ENCODE assay signal across 18 cellular contexts in genomic region chr3:58557496-58557895, GRCh38. TPM values are rescaled to one million over a fixed set of nuclear protein-coding genes. Genes with fewer than 3 reads are reported as not detected.
"Had no signal": no experiment of that assay in that cellular context is flagged by ENCODE, and none has a peak within 500 bp of the region (broad histone marks: within the 10 kb centered on the region; RNA-seq: fewer than 3 reads in every experiment).

No MANE protein-coding gene starts in this region.

- H3K27me3 ChIP-seq: body of pancreas, gastroesophageal sphincter, heart left ventricle, right atrium auricular region, suprapubic skin, transverse colon had no signal

- H3K9me3 Mint-ChIP-seq: stimulated activated naive CD8-positive, alpha-beta T cell treated with anti-CD3 and anti-CD28 coated beads, Interleukin-15, Interleukin-2, amounts not matched to agents 100 ng/mL and 50 ng/mL, for 24 hours had no signal

- H3K4me3 Mint-ChIP-seq: activated naive CD8-positive, alpha-beta T cell; stimulated activated naive CD8-positive, alpha-beta T cell treated with anti-CD3 and anti-CD28 coated beads, Interleukin-15, Interleukin-2, amounts not matched to agents 100 ng/mL and 50 ng/mL, for 24 hours had no signal

- DNase-seq: activated CD4-positive, alpha-beta T cell treated with anti-CD3 and anti-CD28 coated beads, Interleukin-2, amount 50 U/mL, for 48 hours; activated gamma-delta T cell treated with Interleukin-2 at 50 U/mL for 16 hours; body of pancreas; central memory CD4-positive, alpha-beta T cell; effector CD4-positive, alpha-beta T cell; heart left ventricle; mesendoderm; SW 1271; transverse colon had no signal

- H3K4me1 ChIP-seq: body of pancreas, heart left ventricle, prostate gland, right atrium auricular region had no signal

- H3K36me3 Mint-ChIP-seq: activated naive CD8-positive, alpha-beta T cell had no signal

- H3K27ac Mint-ChIP-seq: activated naive CD8-positive, alpha-beta T cell; stimulated activated naive CD8-positive, alpha-beta T cell treated with anti-CD3 and anti-CD28 coated beads, Interleukin-15, Interleukin-2, amounts not matched to agents 100 ng/mL and 50 ng/mL, for 24 hours had no signal

- H3K9me3 ChIP-seq: body of pancreas, heart left ventricle, prostate gland, right atrium auricular region, suprapubic skin, transverse colon had no signal

- H3K4me3 ChIP-seq: body of pancreas, coronary artery, gastroesophageal sphincter, heart left ventricle, prostate gland, right atrium auricular region, skin epidermis, suprapubic skin, transverse colon had no signal

- H3K36me3 ChIP-seq: gastroesophageal sphincter, prostate gland, right atrium auricular region, suprapubic skin, transverse colon had no signal

- H3K27ac ChIP-seq: body of pancreas, coronary artery, gastroesophageal sphincter, heart left ventricle, right atrium auricular region, suprapubic skin had no signal

RNA-seq across cellular contexts. Expression of gene FAM107A, which starts 19.7 kb away (rescaled TPM):
- total RNA-seq: T-helper 2 cell treated with Interferon-gamma antibody and Interleukin-4, amounts not matched to agents 100 ng/mL and 5 ng/mL, for 36 hours had no signal

RNA-seq across cellular contexts. Expression of gene ACOX2, which starts 20.5 kb away (rescaled TPM):
- total RNA-seq: T-helper 2 cell treated with Interferon-gamma antibody and Interleukin-4, amounts not matched to agents 100 ng/mL and 5 ng/mL, for 36 hours had no signal
